17 cellular contexts compared by ENCODE assay signal in the genomic region with DNA sequence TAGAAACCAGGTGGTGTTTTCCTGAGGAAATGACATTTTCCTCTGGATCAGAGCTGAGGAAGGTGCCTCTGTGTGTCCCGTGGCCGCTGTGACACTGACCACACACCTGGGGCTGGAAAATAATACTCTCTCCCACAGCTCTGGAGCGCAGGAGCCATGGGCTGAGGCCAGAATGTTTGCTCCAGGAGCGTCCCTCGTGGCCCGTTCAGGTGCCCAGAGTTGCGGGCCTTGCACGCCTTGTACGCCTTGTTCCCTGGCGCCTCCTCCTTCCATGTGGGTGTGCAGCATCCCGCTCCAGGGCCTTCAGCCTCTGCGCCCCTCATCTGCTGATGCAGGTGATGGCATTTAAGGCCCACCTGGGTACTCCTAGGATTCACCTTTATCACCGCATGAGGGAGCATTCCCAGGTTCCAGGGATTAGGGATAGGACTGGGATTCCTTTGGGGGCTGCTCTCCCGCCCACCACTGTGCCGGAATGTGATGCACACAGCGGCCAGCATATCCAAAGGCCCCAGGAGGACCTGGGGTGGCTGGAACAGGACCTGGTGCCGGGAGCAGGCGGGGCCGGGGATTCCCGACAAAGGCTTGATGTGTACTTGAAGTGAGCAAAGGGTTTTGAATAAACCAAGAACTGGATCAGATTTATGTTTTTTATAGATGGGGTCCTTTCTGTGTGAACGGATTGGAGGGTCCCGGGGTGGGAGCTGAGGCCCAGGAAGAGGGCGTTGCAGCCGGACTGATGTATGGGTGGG. TPM values are rescaled to one million over a fixed set of nuclear protein-coding genes. Genes with fewer than 3 reads are reported as not detected.
DNase-seq lines count a peak whose midpoint lies in the region; ATAC-seq and TF ChIP-seq lines count a peak whose summit lies in the region.
"Had no signal": no experiment of that assay in that cellular context is flagged by ENCODE, and none has a peak within 500 bp of the region (broad histone marks: within the 10 kb centered on the region; RNA-seq: fewer than 3 reads in every experiment).

No MANE protein-coding gene starts in this region.

- H3K9me3 Mint-ChIP-seq in activated T-cell treated with anti-CD3 and anti-CD28 coated beads, Interleukin-2, amount 50 U/mL, for 72 hours, result no peaks in the 10 kb centered on the region
- H3K9me3 Mint-ChIP-seq in chondrocyte (ENCODE audit: low read depth), result no peaks in the 10 kb centered on the region
- peaks cover 0 to 1% of the 10 kb centered on the region in 2 donors for H3K9me3 Mint-ChIP-seq in stimulated activated naive B cell treated with anti-CD40 and anti-IgM and Interleukin-4, amounts not matched to agents 10 μg/mL and 1 μg/mL and 100 μg/mL, for 72 hours
- H3K9me3 Mint-ChIP-seq: GM23338 had no signal

- no peak overlapping the region for H4K8ac ChIP-seq in IMR-90 (ENCODE audit: low read depth in 2 of 2, low read length in 2 of 2)

- H3K4me3 Mint-ChIP-seq in activated T-cell treated with anti-CD3 and anti-CD28 coated beads, Interleukin-2, amount 50 U/mL, for 72 hours, result no peak overlapping the region
- no peak overlapping the region for H3K4me3 Mint-ChIP-seq in chondrocyte (ENCODE audit: unreplicated experiment)
- H3K4me3 Mint-ChIP-seq in stimulated activated naive B cell treated with anti-CD40 and anti-IgM and Interleukin-4, amounts not matched to agents 10 μg/mL and 1 μg/mL and 100 μg/mL, for 72 hours, result no peak overlapping the region
- H3K4me3 Mint-ChIP-seq: B cell; CD4-positive, CD25-positive, alpha-beta regulatory T cell; GM23338 had no signal

- no peaks in the 10 kb centered on the region for H3K4me1 Mint-ChIP-seq in activated T-cell treated with anti-CD3 and anti-CD28 coated beads, Interleukin-2, amount 50 U/mL, for 72 hours (ENCODE audit: low read depth)
- H3K4me1 Mint-ChIP-seq in chondrocyte (ENCODE audit: low read depth), result peaks cover 22% of the 10 kb centered on the region
- peaks cover 0 to 2% of the 10 kb centered on the region in 2 donors for H3K4me1 Mint-ChIP-seq in stimulated activated naive B cell treated with anti-CD40 and anti-IgM and Interleukin-4, amounts not matched to agents 10 μg/mL and 1 μg/mL and 100 μg/mL, for 72 hours
- H3K4me1 Mint-ChIP-seq: B cell; CD4-positive, CD25-positive, alpha-beta regulatory T cell; GM23338 had no signal

- TF ChIP-seq RAD21 in IMR-90 (IDR thresholded peaks at IDR 0.05; ENCODE audit: low read length), result no peak

- H2BK15ac ChIP-seq in IMR-90 (ENCODE audit: low read depth, low read length), result no peak overlapping the region

- no peak overlapping the region for H2BK20ac ChIP-seq in IMR-90 (ENCODE audit: low read depth, low read length)

- peaks cover 18% of the 10 kb centered on the region for H3K9me1 ChIP-seq in IMR-90 (ENCODE audit: insufficient read depth, low read length)

- no peaks in the 10 kb centered on the region for H3K27me3 ChIP-seq in IMR-90 (ENCODE audit: control insufficient read depth, insufficient read depth, low read length)

- no peak for DNase-seq in activated T-cell treated with anti-CD3 and anti-CD28 coated beads, Interleukin-2, amount 50 U/mL, for 72 hours
- DNase-seq in activated T-cell treated with anti-CD3 and anti-CD28 coated beads for 4 hours, result no peak
- DNase-seq in IMR-90, result no peak
- DNase-seq in chondrocyte (ENCODE audit: low spot score), result no peak
- DNase-seq in stimulated activated naive B cell treated with anti-CD40 and anti-IgM and Interleukin-4, amounts not matched to agents 10 μg/mL and 1 μg/mL and 100 μg/mL, for 72 hours, result no peak
- DNase-seq in left colon, result no peak
- no peak for DNase-seq in caudate nucleus (lab: John Stamatoyannopoulos, UW)
- DNase-seq: CD4-positive, CD25-positive, alpha-beta regulatory T cell; COR-L47; GF-D8; NCI-H1417; NCI-H187; NCI-H226; NCI-H524; RPMI8226 had no signal

- H3K27ac Mint-ChIP-seq in activated T-cell treated with anti-CD3 and anti-CD28 coated beads, Interleukin-2, amount 50 U/mL, for 72 hours, result peak overlapping the region; percentile 48
- H3K27ac Mint-ChIP-seq in chondrocyte (ENCODE audit: unreplicated experiment), result peak overlapping the region; percentile 32
- peak overlapping the region; percentile 54 for H3K27ac Mint-ChIP-seq in stimulated activated naive B cell treated with anti-CD40 and anti-IgM and Interleukin-4, amounts not matched to agents 10 μg/mL and 1 μg/mL and 100 μg/mL, for 72 hours
- H3K27ac Mint-ChIP-seq: B cell; CD4-positive, CD25-positive, alpha-beta regulatory T cell; GM23338 had no signal

- intact Hi-C loops in IMR-90 (cut with micrococcal nuclease) (no loop called here), left colon (cut with DNase I, micrococcal nuclease) (no loop called here)

- no peak overlapping the region for H3K4ac ChIP-seq in IMR-90 (ENCODE audit: low read depth, low read length)

- H3K79me1 ChIP-seq in IMR-90 (ENCODE audit: low read depth in 1 of 2, low read length in 2 of 2), result peaks cover 14 to 60% of the 10 kb centered on the region in 2 experiments

- no peak overlapping the region for H4K5ac ChIP-seq in IMR-90 (ENCODE audit: low read depth, low read length)

- CTCF ChIA-PET in IMR-90 (lab: Yijun Ruan, JAX), result no interaction called here

- no peak overlapping the region for H3K4me2 ChIP-seq in IMR-90 (ENCODE audit: low read depth, low read length)
- H3K4me2 ChIP-seq: GM23338 had no signal

- 98% methylated on average over 13 of the region's 24 CpGs; no CpG with 5 or more reads in 1 of the 2 experiments for WGBS in IMR-90 (ENCODE audit: extremely low coverage in 2 of 2, insufficient read length in 1 of 2), 2 experiments

- H3K36me3 Mint-ChIP-seq in activated T-cell treated with anti-CD3 and anti-CD28 coated beads, Interleukin-2, amount 50 U/mL, for 72 hours (ENCODE audit: insufficient read depth in 2 of 2), result peaks cover 2 to 26% of the 10 kb centered on the region in 2 donors
- H3K36me3 Mint-ChIP-seq in chondrocyte (ENCODE audit: low read depth), result peaks cover 34% of the 10 kb centered on the region
- H3K36me3 Mint-ChIP-seq in stimulated activated naive B cell treated with anti-CD40 and anti-IgM and Interleukin-4, amounts not matched to agents 10 μg/mL and 1 μg/mL and 100 μg/mL, for 72 hours, result peaks cover 52 to 83% of the 10 kb centered on the region in 2 donors

- no peak overlapping the region for H2BK5ac ChIP-seq in IMR-90 (ENCODE audit: low read depth, low read length, poor library complexity, severe bottlenecking)

- BruUV-seq in IMR-90 (replicated peaks; lab: Mats Ljungman, UMichigan), result no TSS peak

- POLR2A ChIA-PET in IMR-90 (lab: Charles Lee; ENCODE audit: unreplicated experiment), result interaction anchor here (0.7 kb wide), 1 partner anchor 1193 kb away, joined by 3 read pairs; no protein-coding TSS in a partner anchor

- peaks cover 38% of the 10 kb centered on the region for H4K20me1 ChIP-seq in IMR-90 (ENCODE audit: insufficient read depth, low read length)

- no peak overlapping the region for H3K14ac ChIP-seq in IMR-90 (replicated peaks; ENCODE audit: low read depth, low read length)

- no peak overlapping the region for H3K23ac ChIP-seq in IMR-90 (ENCODE audit: low read depth, low read length)

- TF ChIP-seq CTCF in IMR-90 (conservative IDR thresholded peaks at IDR 0.05; ENCODE audit: low read depth, low read length) (no peak), chondrocyte (IDR thresholded peaks at IDR 0.05) (no peak)

- no peak overlapping the region for H2AK5ac ChIP-seq in IMR-90 (ENCODE audit: low read depth, low read length)

- H2AK9ac ChIP-seq in IMR-90 (replicated peaks; ENCODE audit: low read depth, low read length, poor library complexity), result no peak overlapping the region

- peak overlapping the region; percentile 58 for H2AFZ ChIP-seq in IMR-90 (replicated peaks; ENCODE audit: low read length, poor library complexity)
- H2AFZ ChIP-seq: GM23338 had no signal

- H3K18ac ChIP-seq in IMR-90 (ENCODE audit: low read depth, low read length), result no peak overlapping the region

- no peak for TF ChIP-seq POLR2A in IMR-90 (IDR thresholded peaks at IDR 0.05; ENCODE audit: low read depth, low read length)

- H3K4me3 ChIP-seq in IMR-90 (ENCODE audit: insufficient read depth, low read depth, low read length), result no peak overlapping the region
- H3K4me3 ChIP-seq: GM23338 had no signal

- no peaks in the 10 kb centered on the region for H3K9me3 ChIP-seq in IMR-90 (ENCODE audit: control insufficient read depth, insufficient read depth, low read length)

- no peak overlapping the region for H3K27ac ChIP-seq in IMR-90 (ENCODE audit: insufficient read depth, low read length)
- no peak overlapping the region for H3K27ac ChIP-seq in caudate nucleus (ENCODE audit: low read depth, low read length)

- H4K91ac ChIP-seq in IMR-90 (ENCODE audit: insufficient read depth, low read depth, low read length), result no peak overlapping the region

- H3K36me3 ChIP-seq in IMR-90 (ENCODE audit: control insufficient read depth, insufficient read depth, low read length), result peaks cover 87% of the 10 kb centered on the region

- no peaks in the 10 kb centered on the region for H3K4me1 ChIP-seq in IMR-90 (ENCODE audit: control insufficient read depth, insufficient read depth, low read length)

- no peak overlapping the region for H3K56ac ChIP-seq in IMR-90 (ENCODE audit: extremely low read depth, insufficient read depth, low read length)

- H3K9ac ChIP-seq in IMR-90 (ENCODE audit: low read depth, low read length), result no peak overlapping the region

- ATAC-seq in activated T-cell treated with anti-CD3 and anti-CD28 coated beads, Interleukin-2, amount 50 U/mL, for 72 hours (replicated peaks in 1 of 2), result no peak
- ATAC-seq in IMR-90 (ENCODE audit: low read depth) (no peak), left colon (no peak)
- ATAC-seq in stimulated activated naive B cell treated with anti-CD40 and anti-IgM and Interleukin-4, amounts not matched to agents 10 μg/mL and 1 μg/mL and 100 μg/mL, for 72 hours (replicated peaks), result no peak
- ATAC-seq: GM23338 had no signal

- H3K27me3 Mint-ChIP-seq in activated T-cell treated with anti-CD3 and anti-CD28 coated beads, Interleukin-2, amount 50 U/mL, for 72 hours (ENCODE audit: low read depth), result no peaks in the 10 kb centered on the region
- H3K27me3 Mint-ChIP-seq in chondrocyte (ENCODE audit: low read depth), result no peaks in the 10 kb centered on the region
- no peaks in the 10 kb centered on the region for H3K27me3 Mint-ChIP-seq in stimulated activated naive B cell treated with anti-CD40 and anti-IgM and Interleukin-4, amounts not matched to agents 10 μg/mL and 1 μg/mL and 100 μg/mL, for 72 hours
- H3K27me3 Mint-ChIP-seq: B cell; CD4-positive, CD25-positive, alpha-beta regulatory T cell had no signal

- dilution Hi-C loops in IMR-90 (cut with HindIII; ENCODE audit: low sequenced_read_pairs, unreplicated experiment), result no loop called here

- in situ Hi-C loops in IMR-90 (cut with MboI; ENCODE audit: low sequenced_read_pairs), result no loop called here

- no peak overlapping the region for H2BK120ac ChIP-seq in IMR-90 (ENCODE audit: low read depth, low read length)

TF ChIP-seq in IMR-90, 13 proteins besides CTCF, POLR2A, EP300 and RAD21 (continues in another document):
- TF ChIP-seq BHLHE40 (IDR thresholded peaks at IDR 0.05; ENCODE audit: low read depth, low read length), result no peak

RNA-seq across cellular contexts. Expression of gene PITRM1, which starts 44.0 kb away (rescaled TPM):
- 10 to 100 TPM; 76.7 to 79.9 TPM for total RNA-seq in activated T-cell treated with anti-CD3 and anti-CD28 coated beads, Interleukin-2, amount 50 U/mL, for 72 hours
- total RNA-seq in IMR-90 (2012; rRNA removed) (111 and 124 TPM in 2 replicates), chondrocyte (71.8 to 95.0 TPM (median 84.9 TPM) in 3 replicates), left colon (10 to 100 TPM; 52.2 to 54.0 TPM)
- 92.3 and 97.1 TPM in 2 replicates for polyA plus RNA-seq in IMR-90 (2012; rRNA removed)
- polyA plus RNA-seq in IMR-90 (2012; cell fraction: cytosol; rRNA removed), result 54.3 and 69.2 TPM in 2 replicates
- 219 and 253 TPM in 2 replicates for polyA plus RNA-seq in IMR-90 (2012; cell fraction: nucleus; rRNA removed; ENCODE audit: low replicate concordance)
